In genomic region chr10:101001225-101002035, GRCh38 we compare ENCODE assay signal across 8 cellular contexts. TPM values are rescaled to one million over a fixed set of nuclear protein-coding genes. Genes with fewer than 3 reads are reported as not detected.
DNase-seq lines count a peak whose midpoint lies in the region; ATAC-seq, FAIRE-seq and TF ChIP-seq lines count a peak whose summit lies in the region.

No MANE protein-coding gene starts in this region.

- H3K79me2 ChIP-seq in astrocyte (ENCODE audit: insufficient read depth, low read length) (peaks cover 54% of the 10 kb centered on the region), hepatocyte (peaks cover 53% of the 10 kb centered on the region)

- H3K9me3 Mint-ChIP-seq in activated CD4-positive, alpha-beta T cell treated with anti-CD3 and anti-CD28 coated beads, Interleukin-2, amount 10 ng/mL, durations not matched to agents 24 days and 14 days = no peaks in the 10 kb centered on the region
- H3K9me3 Mint-ChIP-seq in astrocyte (ENCODE audit: unreplicated experiment) = peaks cover 4% of the 10 kb centered on the region

- H3K9me2 ChIP-seq in hepatocyte (replicated peaks; ENCODE audit: insufficient read depth) = no peaks in the 10 kb centered on the region

- H3K27me3 ChIP-seq in astrocyte (ENCODE audit: insufficient read depth, low read length) (no peaks in the 10 kb centered on the region), hepatocyte (no peaks in the 10 kb centered on the region)

- intact Hi-C loops in activated CD4-positive, alpha-beta T cell treated with anti-CD3 and anti-CD28 coated beads, Interleukin-2, amount 10 ng/mL, durations not matched to agents 24 days and 14 days (cut with micrococcal nuclease) = no loop called here

- H2AFZ ChIP-seq in astrocyte (ENCODE audit: low read depth, low read length) (no peak overlapping the region), hepatocyte (no peak overlapping the region)

- H3K9me3 ChIP-seq in astrocyte (ENCODE audit: insufficient read depth, low read depth, low read length) = no peaks in the 10 kb centered on the region
- no peaks in the 10 kb centered on the region for H3K9me3 ChIP-seq in hepatocyte (ENCODE audit: low read depth)

- 49% methylated on average over 10 of the region's 10 CpGs for WGBS in hepatocyte (ENCODE audit: low lambda C conversion rate, missing lambda C conversion rate)

- FAIRE-seq in astrocyte (lab: Jason Lieb, UNC) = peak; percentile 23

- H4K20me1 ChIP-seq in astrocyte (ENCODE audit: insufficient read depth, low read length) = peaks cover 54% of the 10 kb centered on the region
- H4K20me1 ChIP-seq in hepatocyte (ENCODE audit: insufficient read depth, poor library complexity, severe bottlenecking) = peaks cover 10% of the 10 kb centered on the region

- H3K36me3 ChIP-seq in astrocyte (ENCODE audit: insufficient read depth, low read length) (peaks cover 10% of the 10 kb centered on the region), hepatocyte (replicated peaks; ENCODE audit: insufficient read depth, low read depth) (no peaks in the 10 kb centered on the region)

- H3K4me3 ChIP-seq in astrocyte (ENCODE audit: insufficient read depth, low read depth, low read length) (peak overlapping the region; percentile 89), hepatocyte (peak overlapping the region; percentile 92)

- ATAC-seq in HG02610 (IDR thresholded peaks at IDR 0.05; ENCODE audit: unreplicated experiment) = no peak
- ATAC-seq in HG02970 (IDR thresholded peaks at IDR 0.05; ENCODE audit: low FRiP score, unreplicated experiment) = no peak

- H3K27me3 Mint-ChIP-seq in activated CD4-positive, alpha-beta T cell treated with anti-CD3 and anti-CD28 coated beads, Interleukin-2, amount 10 ng/mL, durations not matched to agents 24 days and 14 days = no peaks in the 10 kb centered on the region
- H3K27me3 Mint-ChIP-seq in astrocyte (ENCODE audit: low read depth, unreplicated experiment) = no peaks in the 10 kb centered on the region

- H3K4me1 ChIP-seq in astrocyte (ENCODE audit: insufficient read depth, low read length) = peaks cover 33% of the 10 kb centered on the region
- peaks cover 24% of the 10 kb centered on the region for H3K4me1 ChIP-seq in hepatocyte (ENCODE audit: insufficient read depth)

- H3K27ac ChIP-seq in astrocyte (ENCODE audit: low read depth, low read length) (peak overlapping the region; percentile 92), hepatocyte (peak overlapping the region; percentile 99)

- DNase-seq in activated CD4-positive, alpha-beta T cell treated with anti-CD3 and anti-CD28 coated beads, Interleukin-2, amount 10 ng/mL, durations not matched to agents 24 days and 14 days = no peak
- DNase-seq in activated CD4-positive, alpha-beta T cell treated with anti-CD3 and anti-CD28 coated beads for 4 hours = no peak
- DNase-seq in astrocyte (ENCODE audit: low read depth) = peak; percentile 89
- DNase-seq in hepatocyte (ENCODE audit: low spot score) = peak; percentile 86
- peak; percentile 81 for DNase-seq in renal cortical epithelial cell (ENCODE audit: low read depth)
- DNase-seq in COR-L47 (lab: John Stamatoyannopoulos, UW) = no peak

- peaks cover 14% of the 10 kb centered on the region for H3K4me1 Mint-ChIP-seq in activated CD4-positive, alpha-beta T cell treated with anti-CD3 and anti-CD28 coated beads, Interleukin-2, amount 10 ng/mL, durations not matched to agents 24 days and 14 days
- H3K4me1 Mint-ChIP-seq in astrocyte (ENCODE audit: low read depth, unreplicated experiment) = peaks cover 11% of the 10 kb centered on the region

- H3K36me3 Mint-ChIP-seq in activated CD4-positive, alpha-beta T cell treated with anti-CD3 and anti-CD28 coated beads, Interleukin-2, amount 10 ng/mL, durations not matched to agents 24 days and 14 days (ENCODE audit: low read depth) = no peaks in the 10 kb centered on the region
- peaks cover 3% of the 10 kb centered on the region for H3K36me3 Mint-ChIP-seq in astrocyte (ENCODE audit: low read depth, unreplicated experiment)

- H3K4me2 ChIP-seq in astrocyte (ENCODE audit: low read length) (peak overlapping the region; percentile 93), hepatocyte (peak overlapping the region; percentile 99)

- peak overlapping the region; percentile 12 for H3K27ac Mint-ChIP-seq in activated CD4-positive, alpha-beta T cell treated with anti-CD3 and anti-CD28 coated beads, Interleukin-2, amount 10 ng/mL, durations not matched to agents 24 days and 14 days
- H3K27ac Mint-ChIP-seq in astrocyte (ENCODE audit: unreplicated experiment) = peak overlapping the region; percentile 87

- H3K4me3 Mint-ChIP-seq in activated CD4-positive, alpha-beta T cell treated with anti-CD3 and anti-CD28 coated beads, Interleukin-2, amount 10 ng/mL, durations not matched to agents 24 days and 14 days = peak overlapping the region; percentile 59
- H3K4me3 Mint-ChIP-seq in astrocyte (ENCODE audit: unreplicated experiment) = peak overlapping the region; percentile 89

- TF ChIP-seq CTCF in astrocyte (IDR thresholded peaks at IDR 0.05; ENCODE audit: insufficient read depth, low read depth, low read length) = no peak
- no peak for TF ChIP-seq CTCF in hepatocyte (IDR thresholded peaks at IDR 0.05; ENCODE audit: poor library complexity)

- peak overlapping the region; percentile 94 for H3K9ac ChIP-seq in astrocyte (ENCODE audit: low read length)

RNA-seq across cellular contexts. Expression of gene LZTS2, which starts 1.8 kb away (rescaled TPM):
- total RNA-seq in activated CD4-positive, alpha-beta T cell treated with anti-CD3 and anti-CD28 coated beads, Interleukin-2, amount 10 ng/mL, durations not matched to agents 24 days and 14 days = 21.8 and 22.7 TPM in 2 replicates
- total RNA-seq in astrocyte = 69.9 and 73.9 TPM in 2 replicates
- total RNA-seq in hepatocyte = 62.9 and 73.6 TPM in 2 replicates
- polyA plus RNA-seq in hepatocyte = 88.5 and 90.7 TPM in 2 replicates
- 72.9 and 77.3 TPM in 2 replicates for total RNA-seq in renal cortical epithelial cell

RNA-seq across cellular contexts. Expression of gene TWNK, which starts 14.1 kb away (rescaled TPM):
- total RNA-seq in activated CD4-positive, alpha-beta T cell treated with anti-CD3 and anti-CD28 coated beads, Interleukin-2, amount 10 ng/mL, durations not matched to agents 24 days and 14 days = 41.1 and 42.1 TPM in 2 replicates
- total RNA-seq in astrocyte (12.9 TPM in 2 replicates), hepatocyte (3.2 and 5.0 TPM in 2 replicates), renal cortical epithelial cell (8.7 and 16.8 TPM in 2 replicates)
- polyA plus RNA-seq in hepatocyte = 4.0 and 5.1 TPM in 2 replicates

RNA-seq across cellular contexts. Expression of gene MRPL43, which starts 14.1 kb away (rescaled TPM):
- total RNA-seq in activated CD4-positive, alpha-beta T cell treated with anti-CD3 and anti-CD28 coated beads, Interleukin-2, amount 10 ng/mL, durations not matched to agents 24 days and 14 days = 53.4 and 59.5 TPM in 2 replicates
- 61.3 and 75.1 TPM in 2 replicates for total RNA-seq in astrocyte
- total RNA-seq in hepatocyte = 60.1 and 65.9 TPM in 2 replicates
- 111 and 112 TPM in 2 replicates for polyA plus RNA-seq in hepatocyte
- total RNA-seq in renal cortical epithelial cell = 43.2 and 54.9 TPM in 2 replicates

RNA-seq across cellular contexts. Expression of gene PDZD7, which starts 29.5 kb away (rescaled TPM):
- total RNA-seq in activated CD4-positive, alpha-beta T cell treated with anti-CD3 and anti-CD28 coated beads, Interleukin-2, amount 10 ng/mL, durations not matched to agents 24 days and 14 days = 0.38 and 0.93 TPM in 2 replicates
- total RNA-seq in astrocyte (2.2 and 4.5 TPM in 2 replicates), hepatocyte (2.5 and 6.0 TPM in 2 replicates), renal cortical epithelial cell (1.3 and 4.7 TPM in 2 replicates)
- 8.4 and 10.5 TPM in 2 replicates for polyA plus RNA-seq in hepatocyte

RNA-seq across cellular contexts. Expression of gene SFXN3, which starts 29.6 kb away (rescaled TPM):
- total RNA-seq in activated CD4-positive, alpha-beta T cell treated with anti-CD3 and anti-CD28 coated beads, Interleukin-2, amount 10 ng/mL, durations not matched to agents 24 days and 14 days = 36.0 and 37.3 TPM in 2 replicates
- total RNA-seq in astrocyte (59.2 and 68.3 TPM in 2 replicates), hepatocyte (92.4 and 102 TPM in 2 replicates), renal cortical epithelial cell (35.8 and 40.9 TPM in 2 replicates)
- 93.6 and 126 TPM in 2 replicates for polyA plus RNA-seq in hepatocyte

Comparison
In these comparisons a context has a peak if more than half of its experiments do, and no peak if none do; other contexts are left out.
1. DNase-seq: peak in astrocyte (single experiment), hepatocyte (single experiment) and renal cortical epithelial cell (single experiment); none in activated CD4-positive, alpha-beta T cell treated with anti-CD3 and anti-CD28 coated beads, Interleukin-2, amount 10 ng/mL, durations not matched to agents 24 days and 14 days (single experiment), activated CD4-positive, alpha-beta T cell treated with anti-CD3 and anti-CD28 coated beads for 4 hours (0 of 2) and COR-L47 (single experiment).